Comparison of ENCODE assay signal across 19 cellular contexts in genomic region chr2:48444404-48444803, GRCh38. TPM values are rescaled to one million over a fixed set of nuclear protein-coding genes. Genes with fewer than 3 reads are reported as not detected.
A peak's percentile ranks its signal among the peaks of the same experiment; 100 is the strongest.
DNase-seq lines count a peak whose midpoint lies in the region; ATAC-seq, FAIRE-seq and TF ChIP-seq lines count a peak whose summit lies in the region.
"Had no signal": no experiment of that assay in that cellular context is flagged by ENCODE, and none has a peak within 500 bp of the region (broad histone marks: within the 10 kb centered on the region; RNA-seq: fewer than 3 reads in every experiment).

No MANE protein-coding gene starts in this region.

- no peaks in the 10 kb centered on the region for H3K27me3 Mint-ChIP-seq in activated CD4-positive, alpha-beta memory T cell treated with anti-CD3 and anti-CD28 coated beads for 36 hours
- H3K27me3 Mint-ChIP-seq in CD4-positive, alpha-beta memory T cell = no peaks in the 10 kb centered on the region
- H3K27me3 Mint-ChIP-seq: activated CD8-positive, alpha-beta memory T cell treated with anti-CD3 and anti-CD28 coated beads, Interleukin-2, amount 10 ng/mL, durations not matched to agents 7 days and 5 days had no signal

- peak; percentile 55 for DNase-seq in DMS53 treated with DMSO at 0.1 percent for 48 hours (lab: John Stamatoyannopoulos, UW; ENCODE audit: unreplicated experiment)
- DNase-seq in GM19239 (ENCODE audit: insufficient read length, low spot score) = no peak
- DNase-seq in OCI-LY7 (ENCODE audit: low spot score) = no peak
- no peak for DNase-seq in activated CD4-positive, alpha-beta memory T cell treated with anti-CD3 and anti-CD28 coated beads for 36 hours
- DNase-seq in CD4-positive, alpha-beta memory T cell = no peak
- no peak for DNase-seq in activated CD8-positive, alpha-beta memory T cell treated with anti-CD3 and anti-CD28 coated beads for 24 hours
- DNase-seq: activated CD8-positive, alpha-beta memory T cell treated with anti-CD3 and anti-CD28 coated beads, Interleukin-2, amount 10 ng/mL, durations not matched to agents 7 days and 5 days; activated naive CD4-positive, alpha-beta T cell; IMR-90; mesenchymal stem cell; NCI-H1092 treated with DMSO at 0.1 percent for 48 hours; NCI-H524 treated with DMSO at 0.1 percent for 48 hours; right cardiac atrium; stimulated activated CD8-positive, alpha-beta memory T cell treated with anti-CD3 and anti-CD28 coated beads, Interleukin-4, amount 100 ng/mL, for 48 hours; SW 1271 had no signal

- peaks cover 3% of the 10 kb centered on the region for H3K36me3 Mint-ChIP-seq in activated CD4-positive, alpha-beta memory T cell treated with anti-CD3 and anti-CD28 coated beads for 36 hours
- peaks cover 0 to 9% of the 10 kb centered on the region in 2 donors for H3K36me3 Mint-ChIP-seq in CD4-positive, alpha-beta memory T cell

- no peak overlapping the region for H3K27ac Mint-ChIP-seq in activated CD4-positive, alpha-beta memory T cell treated with anti-CD3 and anti-CD28 coated beads for 36 hours
- H3K27ac Mint-ChIP-seq in CD4-positive, alpha-beta memory T cell = peak overlapping the region in 1 of 7 donors; percentile 1
- H3K27ac Mint-ChIP-seq: activated CD8-positive, alpha-beta memory T cell treated with anti-CD3 and anti-CD28 coated beads, Interleukin-2, amount 10 ng/mL, durations not matched to agents 7 days and 5 days had no signal

- no TSS peak for BruUV-seq in OCI-LY7 (replicated peaks; lab: Mats Ljungman, UMichigan)

- no peak overlapping the region for H3K4me3 Mint-ChIP-seq in activated CD4-positive, alpha-beta memory T cell treated with anti-CD3 and anti-CD28 coated beads for 36 hours
- H3K4me3 Mint-ChIP-seq in CD4-positive, alpha-beta memory T cell = no peak overlapping the region
- H3K4me3 Mint-ChIP-seq: activated CD8-positive, alpha-beta memory T cell treated with anti-CD3 and anti-CD28 coated beads, Interleukin-2, amount 10 ng/mL, durations not matched to agents 7 days and 5 days had no signal

- no peaks in the 10 kb centered on the region for H3K9me3 Mint-ChIP-seq in activated CD4-positive, alpha-beta memory T cell treated with anti-CD3 and anti-CD28 coated beads for 36 hours
- no peaks in the 10 kb centered on the region for H3K9me3 Mint-ChIP-seq in CD4-positive, alpha-beta memory T cell

- H3K79me2 ChIP-seq in OCI-LY7 (ENCODE audit: insufficient read depth, low read depth, low read length) = peaks cover 30% of the 10 kb centered on the region; the same call in 1 of the 2 replicates

- H3K4me3 ChIP-seq in OCI-LY7 (ENCODE audit: low read depth, low read length, poor library complexity, severe bottlenecking) = no peak overlapping the region
- H3K4me3 ChIP-seq in CD4-positive, alpha-beta memory T cell (ENCODE audit: low read length in 2 of 2) = no peak overlapping the region
- H3K4me3 ChIP-seq: thoracic aorta had no signal

- peak; percentile 18 for ATAC-seq in HG03097 (IDR thresholded peaks at IDR 0.05; ENCODE audit: low FRiP score, unreplicated experiment)
- no peak for ATAC-seq in HG02870 (IDR thresholded peaks at IDR 0.05; ENCODE audit: unreplicated experiment)
- ATAC-seq: activated CD8-positive, alpha-beta memory T cell treated with anti-CD3 and anti-CD28 coated beads, Interleukin-2, amount 10 ng/mL, durations not matched to agents 7 days and 5 days; right cardiac atrium had no signal

- no peaks in the 10 kb centered on the region for H3K27me3 ChIP-seq in CD4-positive, alpha-beta memory T cell (ENCODE audit: insufficient read depth, low read length)

- intact Hi-C loops in OCI-LY7 (cut with micrococcal nuclease; ENCODE audit: unreplicated experiment) = no loop called here
- intact Hi-C loops in activated CD4-positive, alpha-beta memory T cell treated with anti-CD3 and anti-CD28 coated beads for 36 hours (cut with micrococcal nuclease) = no loop called here
- intact Hi-C loops in CD4-positive, alpha-beta memory T cell (cut with micrococcal nuclease) = no loop called here

- POLR2A ChIA-PET in OCI-LY7 (lab: Charles Lee) = interaction anchor here (0.5 to 0.8 kb wide), 5 partner anchors 9 to 893 kb away, joined by 3 to 6 read pairs (median 3); no protein-coding TSS in a partner anchor
- POLR2A ChIA-PET in activated CD4-positive, alpha-beta memory T cell treated with anti-CD3 and anti-CD28 coated beads for 36 hours (lab: Charles Lee) = interaction anchor here (0.6 kb wide), 1 partner anchor 563 kb away, joined by 3 read pairs; no protein-coding TSS in a partner anchor
- POLR2A ChIA-PET in CD4-positive, alpha-beta memory T cell (lab: Charles Lee; ENCODE audit: partially characterized antibody) = interaction anchor here (0.5 to 1.0 kb wide), 3 partner anchors 11 to 351 kb away, joined by 3 to 6 read pairs (median 4); no protein-coding TSS in a partner anchor

- H3K4me1 ChIP-seq in OCI-LY7 (ENCODE audit: insufficient read depth, low read length, poor library complexity, severe bottlenecking) = peaks cover 36% of the 10 kb centered on the region
- H3K4me1 ChIP-seq in CD4-positive, alpha-beta memory T cell (ENCODE audit: insufficient read depth, low read length) = peaks cover 76% of the 10 kb centered on the region

- CTCF ChIA-PET in OCI-LY7 (lab: Charles Lee; ENCODE audit: unreplicated experiment) = no interaction called here
- CTCF ChIA-PET in activated CD4-positive, alpha-beta memory T cell treated with anti-CD3 and anti-CD28 coated beads for 36 hours (lab: Charles Lee) = no interaction called here
- CTCF ChIA-PET in CD4-positive, alpha-beta memory T cell (lab: Charles Lee; ENCODE audit: partially characterized antibody) = interaction anchor here (1.0 to 1.2 kb wide), 3 partner anchors 337 to 587 kb away, joined by 4 read pairs; no protein-coding TSS in a partner anchor

- H3K9me3 ChIP-seq in OCI-LY7 (ENCODE audit: low read length) = no peaks in the 10 kb centered on the region
- H3K9me3 ChIP-seq in CD4-positive, alpha-beta memory T cell (ENCODE audit: control insufficient read depth in 1 of 2, low read length in 2 of 2) = no peaks in the 10 kb centered on the region
- H3K9me3 ChIP-seq: thoracic aorta had no signal

- peak; percentile 94 for FAIRE-seq in GM19239 (lab: Jason Lieb, UNC)

- peaks cover 36% of the 10 kb centered on the region for H3K4me1 Mint-ChIP-seq in activated CD4-positive, alpha-beta memory T cell treated with anti-CD3 and anti-CD28 coated beads for 36 hours (ENCODE audit: low read depth)
- H3K4me1 Mint-ChIP-seq in CD4-positive, alpha-beta memory T cell = peaks cover 26 to 46% (median 36%) of the 10 kb centered on the region in 4 donors

- H2AFZ ChIP-seq in OCI-LY7 (ENCODE audit: low read length) = no peak overlapping the region

- H3K9me2 ChIP-seq in OCI-LY7 (ENCODE audit: insufficient read depth, low read length) = no peaks in the 10 kb centered on the region

- no peaks in the 10 kb centered on the region for H4K20me1 ChIP-seq in OCI-LY7 (ENCODE audit: insufficient read depth, low read length)

- no peak overlapping the region for H3K27ac ChIP-seq in OCI-LY7 (ENCODE audit: low read depth, low read length, poor library complexity, severe bottlenecking)
- H3K27ac ChIP-seq in CD4-positive, alpha-beta memory T cell (ENCODE audit: low read depth, low read length) = no peak overlapping the region
- H3K27ac ChIP-seq: RWPE1, thoracic aorta had no signal

- TF ChIP-seq CTCF in OCI-LY7 (conservative IDR thresholded peaks at IDR 0.05; ENCODE audit: low read length) = no peak

- H3K4me2 ChIP-seq in OCI-LY7 (ENCODE audit: low read length) = 0 out of 2 replicates have a peak overlapping the region, but pooled peaks have one; percentile 27

- H3K36me3 ChIP-seq in OCI-LY7 (ENCODE audit: insufficient read depth, low read length) = peaks cover 5% of the 10 kb centered on the region; the same call in 1 of the 2 replicates
- H3K36me3 ChIP-seq in CD4-positive, alpha-beta memory T cell (ENCODE audit: insufficient read depth, low read length) = no peaks in the 10 kb centered on the region
- H3K36me3 ChIP-seq: thoracic aorta had no signal

RNA-seq across cellular contexts. Expression of gene PPP1R21, which starts 3.8 kb away (rescaled TPM):
- 12.7 and 13.6 TPM in 2 replicates for total RNA-seq in OCI-LY7 (2014; rRNA removed; shearing (Covaris generic))
- 21.0 and 27.2 TPM in 2 replicates for total RNA-seq in OCI-LY7 (2022)
- total RNA-seq in activated CD4-positive, alpha-beta memory T cell treated with anti-CD3 and anti-CD28 coated beads for 36 hours = 10 to 100 TPM; 18.7 to 19.6 TPM
- 10 to 100 TPM; 39.3 to 46.5 TPM for total RNA-seq in CD4-positive, alpha-beta memory T cell
- polyA plus RNA-seq in CD4-positive, alpha-beta memory T cell = 10 to 100 TPM; 16.0 to 25.2 TPM
